In genomic region chr10:49272251-49273081, GRCh38 we compare ENCODE assay signal across 10 cellular contexts. TPM values are rescaled to one million over a fixed set of nuclear protein-coding genes. Genes with fewer than 3 reads are reported as not detected.
DNase-seq lines count a peak whose midpoint lies in the region; ATAC-seq, FAIRE-seq and TF ChIP-seq lines count a peak whose summit lies in the region.
"Had no signal": no experiment of that assay in that cellular context is flagged by ENCODE, and none has a peak within 500 bp of the region (broad histone marks: within the 10 kb centered on the region; RNA-seq: fewer than 3 reads in every experiment).

No MANE protein-coding gene starts in this region.

- CTCF ChIA-PET in activated CD8-positive, alpha-beta memory T cell treated with anti-CD3 and anti-CD28 coated beads, Interleukin-2, amount 10 ng/mL, durations not matched to agents 7 days and 5 days (lab: Charles Lee), result no interaction called here

- H3K4me1 ChIP-seq in mucosa of descending colon (ENCODE audit: low read depth), result no peaks in the 10 kb centered on the region
- H3K4me1 ChIP-seq: A549 had no signal

- peak overlapping the region; percentile 68 for H3K27ac Mint-ChIP-seq in activated CD8-positive, alpha-beta memory T cell treated with anti-CD3 and anti-CD28 coated beads, Interleukin-2, amount 10 ng/mL, durations not matched to agents 7 days and 5 days
- H3K27ac Mint-ChIP-seq in chondrocyte (ENCODE audit: unreplicated experiment), result peak overlapping the region; percentile 91

- H3K9me3 Mint-ChIP-seq in activated CD8-positive, alpha-beta memory T cell treated with anti-CD3 and anti-CD28 coated beads, Interleukin-2, amount 10 ng/mL, durations not matched to agents 7 days and 5 days (ENCODE audit: low read depth), result no peaks in the 10 kb centered on the region
- peaks cover 6% of the 10 kb centered on the region for H3K9me3 Mint-ChIP-seq in chondrocyte (ENCODE audit: low read depth)

- H3K4me1 Mint-ChIP-seq in activated CD8-positive, alpha-beta memory T cell treated with anti-CD3 and anti-CD28 coated beads, Interleukin-2, amount 10 ng/mL, durations not matched to agents 7 days and 5 days, result peaks cover 16% of the 10 kb centered on the region
- peaks cover 12% of the 10 kb centered on the region for H3K4me1 Mint-ChIP-seq in chondrocyte (ENCODE audit: low read depth)

- H3K36me3 Mint-ChIP-seq in activated CD8-positive, alpha-beta memory T cell treated with anti-CD3 and anti-CD28 coated beads, Interleukin-2, amount 10 ng/mL, durations not matched to agents 7 days and 5 days, result peaks cover under 1% of the 10 kb centered on the region
- H3K36me3 Mint-ChIP-seq in chondrocyte (ENCODE audit: low read depth), result no peaks in the 10 kb centered on the region

- H3K27me3 Mint-ChIP-seq in activated CD8-positive, alpha-beta memory T cell treated with anti-CD3 and anti-CD28 coated beads, Interleukin-2, amount 10 ng/mL, durations not matched to agents 7 days and 5 days, result peaks cover 5% of the 10 kb centered on the region
- H3K27me3 Mint-ChIP-seq in chondrocyte (ENCODE audit: low read depth), result no peaks in the 10 kb centered on the region

- TF ChIP-seq CTCF in chondrocyte (IDR thresholded peaks at IDR 0.05) (no peak), mucosa of descending colon (IDR thresholded peaks at IDR 0.05) (no peak)

- peak; percentile 38 for DNase-seq in activated CD8-positive, alpha-beta memory T cell treated with anti-CD3 and anti-CD28 coated beads, Interleukin-2, amount 10 ng/mL, durations not matched to agents 7 days and 5 days
- no peak for DNase-seq in activated CD8-positive, alpha-beta memory T cell treated with anti-CD3 and anti-CD28 coated beads for 24 hours
- DNase-seq in chondrocyte (ENCODE audit: low spot score) (no peak), mucosa of descending colon (peak in 1 of 3 donors; percentile 7), urothelium cell line (ENCODE audit: low spot score) (peak; percentile 38), GM19238 (ENCODE audit: insufficient read length, low spot score) (no peak), NCI-H2171 (lab: John Stamatoyannopoulos, UW) (no peak)
- DNase-seq: hypothalamus had no signal

- no peak overlapping the region for H3K4me3 Mint-ChIP-seq in activated CD8-positive, alpha-beta memory T cell treated with anti-CD3 and anti-CD28 coated beads, Interleukin-2, amount 10 ng/mL, durations not matched to agents 7 days and 5 days
- H3K4me3 Mint-ChIP-seq in chondrocyte (ENCODE audit: unreplicated experiment), result no peak overlapping the region

- peak; percentile 49 for ATAC-seq in activated CD8-positive, alpha-beta memory T cell treated with anti-CD3 and anti-CD28 coated beads, Interleukin-2, amount 10 ng/mL, durations not matched to agents 7 days and 5 days
- ATAC-seq in mucosa of descending colon (peak; percentile 18), GM21381 (IDR thresholded peaks at IDR 0.05; ENCODE audit: unreplicated experiment) (no peak)
- ATAC-seq: A549 had no signal

- H3K4me3 ChIP-seq in mucosa of descending colon, result no peak overlapping the region
- H3K4me3 ChIP-seq: A549 had no signal

- FAIRE-seq in urothelium cell line (lab: Jason Lieb, UNC), result no peak
- FAIRE-seq: A549 had no signal

- no peaks in the 10 kb centered on the region for H3K36me3 ChIP-seq in mucosa of descending colon (ENCODE audit: low read depth)

- intact Hi-C loops in mucosa of descending colon (cut with DNase I, micrococcal nuclease), result no loop called here

- no peaks in the 10 kb centered on the region for H3K9me3 ChIP-seq in mucosa of descending colon
- H3K9me3 ChIP-seq: A549 had no signal

RNA-seq across cellular contexts. Expression of gene C10orf71, which starts 26.5 kb away (rescaled TPM):
- not detected for total RNA-seq in activated CD8-positive, alpha-beta memory T cell treated with anti-CD3 and anti-CD28 coated beads, Interleukin-2, amount 10 ng/mL, durations not matched to agents 7 days and 5 days
- total RNA-seq in chondrocyte (not detected in 3 replicates), mucosa of descending colon (under 1 TPM in 1 of 3 donors, not detected in 2; 0.05 TPM)

Comparison
In these comparisons a context has a peak if more than half of its experiments do, and no peak if none do; other contexts are left out.
1. DNase-seq: peak in activated CD8-positive, alpha-beta memory T cell treated with anti-CD3 and anti-CD28 coated beads, Interleukin-2, amount 10 ng/mL, durations not matched to agents 7 days and 5 days (single experiment) and urothelium cell line (single experiment); none in activated CD8-positive, alpha-beta memory T cell treated with anti-CD3 and anti-CD28 coated beads for 24 hours (single experiment), chondrocyte (single experiment), GM19238 (single experiment) and NCI-H2171 (single experiment).